ENCODE assay signal across 2 cellular contexts in genomic region chr10:10519674-10520073, GRCh38.
TF ChIP-seq lines count a peak whose summit lies in the region.

No MANE protein-coding gene starts in this region.

TF ChIP-seq in IMR-90, 13 proteins besides CTCF, POLR2A, EP300 and RAD21 (continued from another document):
- no peak for TF ChIP-seq USF2 (IDR thresholded peaks at IDR 0.05; ENCODE audit: low read depth, low read length)
- TF ChIP-seq MXI1 (IDR thresholded peaks at IDR 0.05; ENCODE audit: borderline replicate concordance, low read depth, low read length): no peak
- TF ChIP-seq, protein P1, sequence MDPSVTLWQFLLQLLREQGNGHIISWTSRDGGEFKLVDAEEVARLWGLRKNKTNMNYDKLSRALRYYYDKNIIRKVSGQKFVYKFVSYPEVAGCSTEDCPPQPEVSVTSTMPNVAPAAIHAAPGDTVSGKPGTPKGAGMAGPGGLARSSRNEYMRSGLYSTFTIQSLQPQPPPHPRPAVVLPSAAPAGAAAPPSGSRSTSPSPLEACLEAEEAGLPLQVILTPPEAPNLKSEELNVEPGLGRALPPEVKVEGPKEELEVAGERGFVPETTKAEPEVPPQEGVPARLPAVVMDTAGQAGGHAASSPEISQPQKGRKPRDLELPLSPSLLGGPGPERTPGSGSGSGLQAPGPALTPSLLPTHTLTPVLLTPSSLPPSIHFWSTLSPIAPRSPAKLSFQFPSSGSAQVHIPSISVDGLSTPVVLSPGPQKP (IDR thresholded peaks at IDR 0.05; ENCODE audit: borderline replicate concordance, low read depth, low read length): no peak
- no peak for TF ChIP-seq BHLHE40 (IDR thresholded peaks at IDR 0.05; ENCODE audit: low read depth, low read length)
- no peak for TF ChIP-seq RFX5 (IDR thresholded peaks at IDR 0.05; ENCODE audit: low read depth, low read length)
- TF ChIP-seq NFE2L2 (IDR thresholded peaks at IDR 0.05; ENCODE audit: low read depth, low read length): no peak
- TF ChIP-seq MAFK (IDR thresholded peaks at IDR 0.05; ENCODE audit: low read depth, low read length): no peak
- no peak for TF ChIP-seq CEBPB (IDR thresholded peaks at IDR 0.05; ENCODE audit: low read depth, low read length)
- TF ChIP-seq FOS (IDR thresholded peaks at IDR 0.05; ENCODE audit: low read depth, low read length): no peak
- no peak for TF ChIP-seq CHD1 (IDR thresholded peaks at IDR 0.05; ENCODE audit: low read depth, low read length)
- TF ChIP-seq RCOR1 (IDR thresholded peaks at IDR 0.05; ENCODE audit: insufficient replicate concordance, low read length): no peak

TF ChIP-seq in WTC11, 78 proteins besides CTCF, POLR2A, EP300 and RAD21 (continued from another document):
- TF ChIP-seq ZSCAN18 (CRISPR knock-in tag; IDR thresholded peaks at IDR 0.05) (no peak), ZNF232 (CRISPR knock-in tag; IDR thresholded peaks at IDR 0.05) (no peak), ZBTB21 (CRISPR knock-in tag; IDR thresholded peaks at IDR 0.05; ENCODE audit: borderline replicate concordance) (no peak)
- TF ChIP-seq, protein P2, sequence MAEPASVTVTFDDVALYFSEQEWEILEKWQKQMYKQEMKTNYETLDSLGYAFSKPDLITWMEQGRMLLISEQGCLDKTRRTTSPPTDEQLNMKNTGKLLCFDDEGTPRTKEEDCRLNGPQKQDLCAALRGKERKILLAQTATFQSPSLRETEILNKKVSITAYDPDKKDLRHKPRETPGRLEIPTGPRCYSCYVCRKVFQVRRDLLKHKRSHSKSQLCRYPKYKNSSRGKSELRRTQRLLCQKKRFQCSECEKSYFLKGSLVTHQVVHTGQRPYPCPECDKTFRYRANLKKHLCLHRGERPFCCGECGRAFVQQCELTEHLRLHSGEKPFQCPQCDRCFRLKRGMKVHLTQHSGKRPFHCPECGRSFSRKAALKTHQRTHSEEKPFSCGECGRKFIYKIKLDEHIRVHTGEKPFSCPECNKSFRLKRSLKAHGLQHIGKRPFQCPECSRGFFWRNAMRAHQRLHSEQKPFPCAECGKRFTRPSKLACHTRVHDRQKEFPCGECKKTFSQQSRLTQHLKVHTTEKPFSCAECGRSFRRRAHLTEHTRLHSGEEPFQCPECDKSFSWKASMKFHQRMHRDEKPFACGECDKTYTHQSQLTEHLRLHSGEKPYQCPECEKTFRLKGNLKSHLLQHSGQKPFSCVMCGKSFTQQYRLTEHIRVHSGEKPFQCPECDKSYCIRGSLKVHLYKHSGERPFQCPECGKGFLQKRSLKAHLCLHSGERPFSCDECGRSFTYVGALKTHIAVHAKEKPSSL (CRISPR knock-in tag; conservative IDR thresholded peaks at IDR 0.05): no peak
- TF ChIP-seq, protein P3, sequence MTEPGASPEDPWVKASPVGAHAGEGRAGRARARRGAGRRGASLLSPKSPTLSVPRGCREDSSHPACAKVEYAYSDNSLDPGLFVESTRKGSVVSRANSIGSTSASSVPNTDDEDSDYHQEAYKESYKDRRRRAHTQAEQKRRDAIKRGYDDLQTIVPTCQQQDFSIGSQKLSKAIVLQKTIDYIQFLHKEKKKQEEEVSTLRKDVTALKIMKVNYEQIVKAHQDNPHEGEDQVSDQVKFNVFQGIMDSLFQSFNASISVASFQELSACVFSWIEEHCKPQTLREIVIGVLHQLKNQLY (CRISPR knock-in tag; IDR thresholded peaks at IDR 0.05): no peak
